1 cellular context compared by ENCODE assay signal in genomic region chr7:99096124-99096887, GRCh38.
TF ChIP-seq lines count a peak whose summit lies in the region.

No MANE protein-coding gene starts in this region.

TF ChIP-seq in IMR-90, 13 proteins besides CTCF, POLR2A, EP300 and RAD21 (continued from another document):
- no peak for TF ChIP-seq RCOR1 (IDR thresholded peaks at IDR 0.05; ENCODE audit: insufficient replicate concordance, low read length)
- TF ChIP-seq FOS (IDR thresholded peaks at IDR 0.05; ENCODE audit: low read depth, low read length), result no peak
